ENCODE assay signal across 15 cellular contexts in genomic region chr9:84758817-84759216, GRCh38.
DNase-seq lines count a peak whose midpoint lies in the region; ATAC-seq, FAIRE-seq and TF ChIP-seq lines count a peak whose summit lies in the region.
"Had no signal": no experiment of that assay in that cellular context is flagged by ENCODE, and none has a peak within 500 bp of the region (broad histone marks: within the 10 kb centered on the region; RNA-seq: fewer than 3 reads in every experiment).

No MANE protein-coding gene starts in this region.

- H3K27ac Mint-ChIP-seq in naive thymus-derived CD8-positive, alpha-beta T cell, result no peak overlapping the region

- no peak for DNase-seq in keratinocyte (ENCODE audit: low read depth, low spot score)
- no peak for DNase-seq in DMS 273 (lab: John Stamatoyannopoulos, UW; ENCODE audit: unreplicated experiment)
- no peak for DNase-seq in naive thymus-derived CD8-positive, alpha-beta T cell
- DNase-seq: activated naive CD4-positive, alpha-beta T cell treated with anti-CD3 and anti-CD28 coated beads, Interleukin-2, amount 50 U/mL, for 16 hours; mesendoderm; NCI-H2107 had no signal

- no peak overlapping the region for H3K4me3 ChIP-seq in keratinocyte (ENCODE audit: control insufficient read depth in 2 of 3, extremely low read depth in 1 of 3, insufficient read depth in 2 of 3, low read depth in 1 of 3, low read length in 3 of 3)
- no peak overlapping the region for H3K4me3 ChIP-seq in gastroesophageal sphincter
- H3K4me3 ChIP-seq: BLaER1, SK-N-MC, thoracic aorta had no signal

- no peaks in the 10 kb centered on the region for H3K36me3 ChIP-seq in keratinocyte (ENCODE audit: control insufficient read depth in 2 of 2, extremely low read depth in 1 of 2, insufficient read depth in 2 of 2, low read length in 2 of 2)
- no peaks in the 10 kb centered on the region for H3K36me3 ChIP-seq in gastroesophageal sphincter
- H3K36me3 ChIP-seq: BLaER1, thoracic aorta had no signal

- H3K9me1 ChIP-seq in keratinocyte (ENCODE audit: control insufficient read depth, extremely low read depth, insufficient read depth, low read length), result no peaks in the 10 kb centered on the region

- H3K27me3 ChIP-seq in keratinocyte (ENCODE audit: control insufficient read depth, extremely low read depth, insufficient read depth, low read length) (no peaks in the 10 kb centered on the region), gastroesophageal sphincter (peaks cover 4% of the 10 kb centered on the region)
- H3K27me3 ChIP-seq: BLaER1 had no signal

- H4K20me1 ChIP-seq in keratinocyte (ENCODE audit: control insufficient read depth, extremely low read depth, insufficient read depth, low read length), result no peaks in the 10 kb centered on the region
- H4K20me1 ChIP-seq: BLaER1 had no signal

- H2AFZ ChIP-seq in keratinocyte (ENCODE audit: control insufficient read depth, low read length), result peak overlapping the region; percentile 14

- H3K4me1 Mint-ChIP-seq in naive thymus-derived CD8-positive, alpha-beta T cell, result no peaks in the 10 kb centered on the region

- H3K9me3 Mint-ChIP-seq in naive thymus-derived CD8-positive, alpha-beta T cell, result peaks cover 0 to 5% (median 0%) of the 10 kb centered on the region in 9 donors

- peaks cover 1 to 19% (median 9%) of the 10 kb centered on the region in 5 donors for H3K27me3 Mint-ChIP-seq in naive thymus-derived CD8-positive, alpha-beta T cell
- H3K27me3 Mint-ChIP-seq: brain had no signal

- TF ChIP-seq POLR2A in gastroesophageal sphincter (IDR thresholded peaks at IDR 0.05), result no peak

- no peaks in the 10 kb centered on the region for H3K79me2 ChIP-seq in keratinocyte (ENCODE audit: control insufficient read depth, insufficient read depth, low read length)

- POLR2A ChIA-PET in naive thymus-derived CD8-positive, alpha-beta T cell (lab: Charles Lee), result no interaction called here

- H3K36me3 Mint-ChIP-seq in naive thymus-derived CD8-positive, alpha-beta T cell, result no peaks in the 10 kb centered on the region

- ATAC-seq in GM18907 (IDR thresholded peaks at IDR 0.05; ENCODE audit: unreplicated experiment) (peak; percentile 9), GM21390 (IDR thresholded peaks at IDR 0.05; ENCODE audit: unreplicated experiment) (peak; percentile 8), HG03521 (IDR thresholded peaks at IDR 0.05; ENCODE audit: unreplicated experiment) (peak; percentile 8), gastroesophageal sphincter (no peak)
- ATAC-seq in naive thymus-derived CD8-positive, alpha-beta T cell, result no peak
- ATAC-seq: PC-3 had no signal

- WGBS in gastroesophageal sphincter (ENCODE audit: low coverage in 1 of 2), 2 donors, result 75 to 92% methylated on average over 1 of the region's 1 CpG

- peaks cover 23% of the 10 kb centered on the region for H3K4me1 ChIP-seq in keratinocyte (ENCODE audit: control insufficient read depth, extremely low read depth, insufficient read depth, low read length)
- peaks cover 0 to 6% (median 0%) of the 10 kb centered on the region in 3 donors for H3K4me1 ChIP-seq in gastroesophageal sphincter

- no peak for TF ChIP-seq EP300 in gastroesophageal sphincter (IDR thresholded peaks at IDR 0.05)

- no peak overlapping the region for H3K4me3 Mint-ChIP-seq in naive thymus-derived CD8-positive, alpha-beta T cell
- H3K4me3 Mint-ChIP-seq: brain had no signal

- peak overlapping the region; percentile 29 for H3K9ac ChIP-seq in keratinocyte (ENCODE audit: control insufficient read depth, extremely low read depth, insufficient read depth, low read length)
- H3K9ac ChIP-seq: BLaER1 had no signal

- H3K4me2 ChIP-seq in keratinocyte (ENCODE audit: control insufficient read depth, extremely low read depth, insufficient read depth, low read depth, low read length), result peak overlapping the region; percentile 63
- H3K4me2 ChIP-seq: BLaER1 had no signal

- H3K9me3 ChIP-seq in keratinocyte (ENCODE audit: control insufficient read depth, low read depth, low read length) (no peaks in the 10 kb centered on the region), gastroesophageal sphincter (no peaks in the 10 kb centered on the region)
- H3K9me3 ChIP-seq: thoracic aorta had no signal

- peak; percentile 43 for FAIRE-seq in keratinocyte (lab: Jason Lieb, UNC)

- dilution Hi-C loops in keratinocyte (cut with MboI; ENCODE audit: extremely low pct_ligation_motif_present, low sequenced_read_pairs), result no loop called here

- TF ChIP-seq CTCF in keratinocyte (optimal IDR thresholded peaks at IDR 0.05 in 1 of 3, IDR thresholded peaks at IDR 0.05 in 1 of 3, conservative IDR thresholded peaks at IDR 0.05 in 1 of 3; ENCODE audit: extremely low read depth in 1 of 3, insufficient read depth in 2 of 3, low read length in 3 of 3) (no peak), gastroesophageal sphincter (IDR thresholded peaks at IDR 0.05) (no peak)

- H3K27ac ChIP-seq in keratinocyte (ENCODE audit: control insufficient read depth, insufficient read depth, low read length) (peak overlapping the region; percentile 67), gastroesophageal sphincter (no peak overlapping the region)
- H3K27ac ChIP-seq: BLaER1, SK-N-MC, thoracic aorta had no signal

Comparison
In these comparisons a context has a peak if more than half of its experiments do, and no peak if none do; other contexts are left out.
1. ATAC-seq: peak in GM18907 (single experiment), GM21390 (single experiment) and HG03521 (single experiment); none in naive thymus-derived CD8-positive, alpha-beta T cell (0 of 2) and gastroesophageal sphincter (single experiment).